ENCODE assay signal across 24 cellular contexts in genomic region chr2:172454404-172455120, GRCh38. TPM values are rescaled to one million over a fixed set of nuclear protein-coding genes. Genes with fewer than 3 reads are reported as not detected.
A peak's percentile ranks its signal among the peaks of the same experiment; 100 is the strongest.
DNase-seq lines count a peak whose midpoint lies in the region; ATAC-seq and TF ChIP-seq lines count a peak whose summit lies in the region.
"Had no signal": no experiment of that assay in that cellular context is flagged by ENCODE, and none has a peak within 500 bp of the region (broad histone marks: within the 10 kb centered on the region; RNA-seq: fewer than 3 reads in every experiment).

No MANE protein-coding gene starts in this region.

- peaks cover 87% of the 10 kb centered on the region for H3K4me1 Mint-ChIP-seq in activated naive CD4-positive, alpha-beta T cell treated with anti-CD3 and anti-CD28 coated beads, Interleukin-2, amount 50 U/mL, for 24 hours
- peaks cover 41 to 52% of the 10 kb centered on the region in 2 donors for H3K4me1 Mint-ChIP-seq in effector memory CD8-positive, alpha-beta T cell (ENCODE audit: low read depth in 2 of 2)
- H3K4me1 Mint-ChIP-seq in neural progenitor cell: peaks cover 38% of the 10 kb centered on the region

- 64% methylated on average over 6 of the region's 6 CpGs for WGBS in HUES64

- peaks cover 97% of the 10 kb centered on the region for H3K79me2 ChIP-seq in neural progenitor cell (ENCODE audit: low read depth)

- peak overlapping the region; percentile 2 for H3K4me2 ChIP-seq in neural progenitor cell
- H3K4me2 ChIP-seq: BLaER1 had no signal

- H3K27ac ChIP-seq in HUES64 (ENCODE audit: low read depth, low read length): peak overlapping the region; percentile 27
- H3K27ac ChIP-seq in neural progenitor cell: no peak overlapping the region
- H3K27ac ChIP-seq: BLaER1, dorsolateral prefrontal cortex, HL-60, parathyroid adenoma, right lobe of liver had no signal

- H3K9me3 ChIP-seq in HUES64 (ENCODE audit: insufficient read depth, low read depth, low read length): no peaks in the 10 kb centered on the region
- no peaks in the 10 kb centered on the region for H3K9me3 ChIP-seq in neural progenitor cell (ENCODE audit: low read depth)
- H3K9me3 ChIP-seq: BLaER1, right lobe of liver had no signal

- peaks cover 2% of the 10 kb centered on the region for H3K36me3 Mint-ChIP-seq in activated naive CD4-positive, alpha-beta T cell treated with anti-CD3 and anti-CD28 coated beads, Interleukin-2, amount 50 U/mL, for 24 hours
- peaks cover 12% of the 10 kb centered on the region for H3K36me3 Mint-ChIP-seq in effector memory CD8-positive, alpha-beta T cell (ENCODE audit: insufficient read depth)
- peaks cover 9% of the 10 kb centered on the region for H3K36me3 Mint-ChIP-seq in neural progenitor cell

- peaks cover 29% of the 10 kb centered on the region for H4K20me1 ChIP-seq in neural progenitor cell (ENCODE audit: low read depth)
- H4K20me1 ChIP-seq: BLaER1 had no signal

- peaks cover 26% of the 10 kb centered on the region for H3F3A ChIP-seq in neural progenitor cell (ENCODE audit: low read depth)

- H3K4me3 ChIP-seq in HUES64 (ENCODE audit: low read length) (no peak overlapping the region), neural progenitor cell (no peak overlapping the region)
- H3K4me3 ChIP-seq: BLaER1, dorsolateral prefrontal cortex, right lobe of liver had no signal

- no peak overlapping the region for H2AFZ ChIP-seq in neural progenitor cell (replicated peaks)
- H2AFZ ChIP-seq: parathyroid adenoma had no signal

- no peaks in the 10 kb centered on the region for H3K36me3 ChIP-seq in HUES64 (ENCODE audit: insufficient read depth, low read length)
- no peaks in the 10 kb centered on the region for H3K36me3 ChIP-seq in neural progenitor cell
- H3K36me3 ChIP-seq: BLaER1, right lobe of liver had no signal

- ATAC-seq in effector memory CD8-positive, alpha-beta T cell (replicated peaks): no peak
- ATAC-seq in left colon: no peak

- H3K27ac Mint-ChIP-seq in activated naive CD4-positive, alpha-beta T cell treated with anti-CD3 and anti-CD28 coated beads, Interleukin-2, amount 50 U/mL, for 24 hours: peak overlapping the region; percentile 76
- H3K27ac Mint-ChIP-seq in effector memory CD8-positive, alpha-beta T cell: peak overlapping the region; percentile 26 to 51
- no peak overlapping the region for H3K27ac Mint-ChIP-seq in neural progenitor cell

- H3K27me3 Mint-ChIP-seq in activated naive CD4-positive, alpha-beta T cell treated with anti-CD3 and anti-CD28 coated beads, Interleukin-2, amount 50 U/mL, for 24 hours: no peaks in the 10 kb centered on the region
- H3K27me3 Mint-ChIP-seq in effector memory CD8-positive, alpha-beta T cell: no peaks in the 10 kb centered on the region
- peaks cover 4% of the 10 kb centered on the region for H3K27me3 Mint-ChIP-seq in neural progenitor cell (ENCODE audit: insufficient read depth, low read depth)

- no peak for DNase-seq in activated naive CD4-positive, alpha-beta T cell treated with anti-CD3 and anti-CD28 coated beads, Interleukin-2, amount 50 U/mL, for 16 hours
- no peak for DNase-seq in effector memory CD8-positive, alpha-beta T cell
- DNase-seq in neural progenitor cell (ENCODE audit: low spot score) (no peak), left colon (no peak), DMS 273 treated with DMSO at 0.1 percent for 48 hours (lab: John Stamatoyannopoulos, UW) (no peak), head of caudate nucleus (no peak)
- DNase-seq: activated CD4-positive, alpha-beta T cell treated with anti-CD3 and anti-CD28 coated beads, Interleukin-2, amount 50 U/mL, for 4 hours; activated naive CD4-positive, alpha-beta T cell treated with Interleukin-2 at 50 U/mL for 16 hours; aorta; dorsolateral prefrontal cortex; foreskin melanocyte; GDM1; H7; IMR-90; mesendoderm; NCI-H2107; right lobe of liver; stimulated activated CD8-positive, alpha-beta memory T cell treated with anti-CD3 and anti-CD28 coated beads, Interleukin-4, amount 100 ng/mL, for 48 hours; substantia nigra had no signal

- H3K4me3 Mint-ChIP-seq in activated naive CD4-positive, alpha-beta T cell treated with anti-CD3 and anti-CD28 coated beads, Interleukin-2, amount 50 U/mL, for 24 hours: no peak overlapping the region
- H3K4me3 Mint-ChIP-seq in effector memory CD8-positive, alpha-beta T cell: no peak overlapping the region
- H3K4me3 Mint-ChIP-seq in neural progenitor cell: no peak overlapping the region

- no peak overlapping the region for H3K9ac ChIP-seq in HUES64 (ENCODE audit: low read depth, low read length)
- no peak overlapping the region for H3K9ac ChIP-seq in neural progenitor cell
- H3K9ac ChIP-seq: BLaER1, parathyroid adenoma had no signal

- H3K27me3 ChIP-seq in HUES64 (ENCODE audit: insufficient read depth, low read length) (no peaks in the 10 kb centered on the region), neural progenitor cell (no peaks in the 10 kb centered on the region)
- H3K27me3 ChIP-seq: BLaER1, right lobe of liver had no signal

- H3K9me3 Mint-ChIP-seq in activated naive CD4-positive, alpha-beta T cell treated with anti-CD3 and anti-CD28 coated beads, Interleukin-2, amount 50 U/mL, for 24 hours: no peaks in the 10 kb centered on the region
- no peaks in the 10 kb centered on the region for H3K9me3 Mint-ChIP-seq in effector memory CD8-positive, alpha-beta T cell
- peaks cover 5% of the 10 kb centered on the region for H3K9me3 Mint-ChIP-seq in neural progenitor cell

- no peak for TF ChIP-seq CTCF in neural progenitor cell (IDR thresholded peaks at IDR 0.05)

- intact Hi-C loops in left colon (cut with DNase I, micrococcal nuclease) (no loop called here), head of caudate nucleus (cut with DNase I) (no loop called here)

- H3K4me1 ChIP-seq in HUES64 (ENCODE audit: insufficient read depth, low read length): peaks cover 60% of the 10 kb centered on the region
- peaks cover 62% of the 10 kb centered on the region for H3K4me1 ChIP-seq in neural progenitor cell

RNA-seq across cellular contexts. Expression of gene ITGA6, which starts 27.2 kb away (rescaled TPM):
- 56.8 TPM for polyA plus RNA-seq in HUES64 (2013, experiment 1 of 2)
- 58.5 TPM for polyA plus RNA-seq in HUES64 (2013, experiment 2 of 2)
- total RNA-seq in neural progenitor cell (ENCODE audit: low replicate concordance) (97.2 and 161 TPM in 2 replicates), left colon (100 to 1,000 TPM; 159 to 218 TPM)
